8 cellular contexts compared by ENCODE assay signal in the genomic region with DNA sequence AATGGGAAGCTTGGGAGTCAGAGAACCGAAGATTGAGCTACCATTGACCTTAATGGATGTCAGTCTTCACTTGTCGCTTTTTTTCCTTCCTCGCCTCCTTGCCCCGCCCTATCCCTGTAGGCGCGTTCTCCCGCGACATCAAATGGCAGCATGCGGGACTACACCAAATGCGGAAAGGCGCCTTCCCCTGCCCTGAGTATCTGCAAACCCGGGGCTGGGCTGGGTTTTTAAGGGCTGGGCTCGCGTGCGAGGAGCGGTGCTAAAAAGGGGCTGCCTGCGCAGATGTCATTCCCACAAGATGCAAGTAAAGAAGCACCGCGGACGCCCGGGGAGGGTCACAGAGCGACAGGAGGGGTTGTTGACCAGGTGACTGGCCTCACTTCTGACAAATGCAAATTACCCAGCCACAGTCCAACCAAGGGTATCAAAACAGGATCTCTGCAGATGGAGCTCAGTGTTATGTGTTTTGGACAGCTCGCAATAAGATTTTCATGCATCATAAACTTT.
DNase-seq lines count a peak whose midpoint lies in the region; ATAC-seq lines count a peak whose summit lies in the region.

No MANE protein-coding gene starts in this region.

- H3K4me3 Mint-ChIP-seq in stimulated activated naive B cell treated with anti-CD40 and anti-IgM and Interleukin-4, amounts not matched to agents 10 μg/mL and 1 μg/mL and 100 μg/mL, for 72 hours: peak overlapping the region; percentile 81 to 89

- peaks cover 29% of the 10 kb centered on the region for H3K27me3 ChIP-seq in HUES6 (ENCODE audit: control insufficient read depth, insufficient read depth, low read length)

- no peaks in the 10 kb centered on the region for H3K27me3 Mint-ChIP-seq in stimulated activated naive B cell treated with anti-CD40 and anti-IgM and Interleukin-4, amounts not matched to agents 10 μg/mL and 1 μg/mL and 100 μg/mL, for 72 hours

- H3K27ac Mint-ChIP-seq in stimulated activated naive B cell treated with anti-CD40 and anti-IgM and Interleukin-4, amounts not matched to agents 10 μg/mL and 1 μg/mL and 100 μg/mL, for 72 hours: peak overlapping the region; percentile 93

- peak; percentile 58 for ATAC-seq in GM21360 (IDR thresholded peaks at IDR 0.05; ENCODE audit: unreplicated experiment)
- peak; percentile 84 to 86 for ATAC-seq in stimulated activated naive B cell treated with anti-CD40 and anti-IgM and Interleukin-4, amounts not matched to agents 10 μg/mL and 1 μg/mL and 100 μg/mL, for 72 hours (replicated peaks)

- peak overlapping the region; percentile 48 for H3K9ac ChIP-seq in HUES6 (ENCODE audit: low read length)

- H3K36me3 Mint-ChIP-seq in stimulated activated naive B cell treated with anti-CD40 and anti-IgM and Interleukin-4, amounts not matched to agents 10 μg/mL and 1 μg/mL and 100 μg/mL, for 72 hours: peaks cover 7 to 16% of the 10 kb centered on the region in 2 donors

- peak overlapping the region; percentile 59 for H3K4me3 ChIP-seq in HUES6 (ENCODE audit: low read depth, low read length)

- H3K4me1 ChIP-seq in HUES6 (ENCODE audit: control insufficient read depth, insufficient read depth, low read length): peaks cover 9% of the 10 kb centered on the region

- H3K4me1 Mint-ChIP-seq in stimulated activated naive B cell treated with anti-CD40 and anti-IgM and Interleukin-4, amounts not matched to agents 10 μg/mL and 1 μg/mL and 100 μg/mL, for 72 hours: peaks cover 60 to 92% of the 10 kb centered on the region in 2 donors

- H3K36me3 ChIP-seq in HUES6 (ENCODE audit: control insufficient read depth, insufficient read depth, low read length): no peaks in the 10 kb centered on the region

- DNase-seq in COLO829 (ENCODE audit: low spot score): peak; percentile 0
- DNase-seq in activated CD4-positive, alpha-beta T cell treated with anti-CD3 and anti-CD28 coated beads, Interleukin-2, amount 50 U/mL, for 1 hour: peak; percentile 48
- peak; percentile 14 for DNase-seq in effector CD4-positive, alpha-beta T cell
- peak; percentile 28 for DNase-seq in midbrain (lab: John Stamatoyannopoulos, UW)
- DNase-seq in stimulated activated naive B cell treated with anti-CD40 and anti-IgM and Interleukin-4, amounts not matched to agents 10 μg/mL and 1 μg/mL and 100 μg/mL, for 72 hours: peak; percentile 95
- no peak for DNase-seq in NCI-H1436 (lab: John Stamatoyannopoulos, UW)

- H3K27ac ChIP-seq in HUES6 (ENCODE audit: low read depth, low read length): no peak overlapping the region

- no peaks in the 10 kb centered on the region for H3K9me3 ChIP-seq in HUES6 (ENCODE audit: control insufficient read depth, insufficient read depth, low read depth, low read length)

- peaks cover 0 to 4% of the 10 kb centered on the region in 2 donors for H3K9me3 Mint-ChIP-seq in stimulated activated naive B cell treated with anti-CD40 and anti-IgM and Interleukin-4, amounts not matched to agents 10 μg/mL and 1 μg/mL and 100 μg/mL, for 72 hours
